In genomic region chr7:42922017-42922753, GRCh38 we compare ENCODE assay signal across 30 cellular contexts.
"Had no signal": no experiment of that assay in that cellular context is flagged by ENCODE, and none has a peak within 500 bp of the region (broad histone marks: within the 10 kb centered on the region; RNA-seq: fewer than 3 reads in every experiment).

No MANE protein-coding gene starts in this region.

- H3K9me3 Mint-ChIP-seq: activated CD4-positive, alpha-beta memory T cell treated with anti-CD3 and anti-CD28 coated beads for 36 hours; activated naive CD4-positive, alpha-beta T cell treated with anti-CD3 and anti-CD28 coated beads, Interleukin-2, amount 10 ng/mL, durations not matched to agents 7 days and 5 days; activated T-helper 1 cell treated with anti-CD3 and anti-CD28 coated beads, Interleukin-12 subunit alpha, Interleukin-12 subunit beta, Interleukin-2, Interleukin-4 antibody, amounts not matched to agents 30 ng/mL and 10 ng/mL and 1 ng/mL, durations not matched to agents 14 hours and 24 hours and 36 hours; brain; T-helper 1 cell treated with Interleukin-12 subunit alpha and Interleukin-12 subunit beta and Interleukin-4 antibody, amounts not matched to agents 30 μg/mL and 1 μg/mL, for 36 hours; T-helper 2 cell treated with Interferon-gamma antibody and Interleukin-4, amounts not matched to agents 5 μg/mL and 100 μg/mL, for 36 hours had no signal

- FAIRE-seq: bronchial epithelial cell, colon, TTC549 had no signal

- H3K27me3 Mint-ChIP-seq: activated CD4-positive, alpha-beta memory T cell treated with anti-CD3 and anti-CD28 coated beads for 36 hours; activated naive CD4-positive, alpha-beta T cell treated with anti-CD3 and anti-CD28 coated beads, Interleukin-2, amount 10 ng/mL, durations not matched to agents 7 days and 5 days; brain had no signal

- ATAC-seq: PC-3 had no signal

- DNase-seq: activated CD4-positive, alpha-beta memory T cell treated with anti-CD3 and anti-CD28 coated beads for 36 hours; activated CD4-positive, alpha-beta T cell treated with anti-CD3 and anti-CD28 coated beads, Interleukin-2, amount 50 U/mL, for 1 hour; activated gamma-delta T cell treated with Interleukin-2 at 50 U/mL for 16 hours; activated naive CD4-positive, alpha-beta T cell treated with anti-CD3 and anti-CD28 coated beads, Interleukin-2, amount 10 ng/mL, durations not matched to agents 7 days and 5 days; activated T-cell treated with anti-CD3 and anti-CD28 coated beads, Interleukin-2, amount 50 U/mL, for 1 hour; anterior cingulate cortex; caudate nucleus; Karpas-422; KBM-7; MG63; NCI-H1048; NCI-H1436 treated with DMSO at 0.1 percent for 48 hours; NCI-H1694 treated with DMSO at 0.1 percent for 48 hours; NCI-H2029; NCI-H510A; NCI-H526; NCI-H748 treated with DMSO at 0.1 percent for 48 hours; NK-92 treated with Interleukin-12 subunit alpha and Interleukin-12 subunit beta, amount 100 ng/mL, for 24 hours; PC-3; Peyer's patch; RPMI8226; SHP77 treated with DMSO at 0.1 percent for 48 hours; SK-N-SH had no signal

- H3K27ac Mint-ChIP-seq: activated CD4-positive, alpha-beta memory T cell treated with anti-CD3 and anti-CD28 coated beads for 36 hours; activated naive CD4-positive, alpha-beta T cell treated with anti-CD3 and anti-CD28 coated beads, Interleukin-2, amount 10 ng/mL, durations not matched to agents 7 days and 5 days; activated T-helper 1 cell treated with anti-CD3 and anti-CD28 coated beads, Interleukin-12 subunit alpha, Interleukin-12 subunit beta, Interleukin-2, Interleukin-4 antibody, amounts not matched to agents 30 ng/mL and 10 ng/mL and 1 ng/mL, durations not matched to agents 14 hours and 24 hours and 36 hours; brain; T-helper 1 cell treated with Interleukin-12 subunit alpha and Interleukin-12 subunit beta and Interleukin-4 antibody, amounts not matched to agents 30 μg/mL and 1 μg/mL, for 36 hours; T-helper 2 cell treated with Interferon-gamma antibody and Interleukin-4, amounts not matched to agents 5 μg/mL and 100 μg/mL, for 36 hours had no signal

- H3K4me3 Mint-ChIP-seq: activated CD4-positive, alpha-beta memory T cell treated with anti-CD3 and anti-CD28 coated beads for 36 hours; activated naive CD4-positive, alpha-beta T cell treated with anti-CD3 and anti-CD28 coated beads, Interleukin-2, amount 10 ng/mL, durations not matched to agents 7 days and 5 days; activated T-helper 1 cell treated with anti-CD3 and anti-CD28 coated beads, Interleukin-12 subunit alpha, Interleukin-12 subunit beta, Interleukin-2, Interleukin-4 antibody, amounts not matched to agents 30 ng/mL and 10 ng/mL and 1 ng/mL, durations not matched to agents 14 hours and 24 hours and 36 hours; brain; T-helper 1 cell treated with Interleukin-12 subunit alpha and Interleukin-12 subunit beta and Interleukin-4 antibody, amounts not matched to agents 30 μg/mL and 1 μg/mL, for 36 hours; T-helper 2 cell treated with Interferon-gamma antibody and Interleukin-4, amounts not matched to agents 5 μg/mL and 100 μg/mL, for 36 hours had no signal
